1 cellular context compared by ENCODE assay signal in the genomic region with DNA sequence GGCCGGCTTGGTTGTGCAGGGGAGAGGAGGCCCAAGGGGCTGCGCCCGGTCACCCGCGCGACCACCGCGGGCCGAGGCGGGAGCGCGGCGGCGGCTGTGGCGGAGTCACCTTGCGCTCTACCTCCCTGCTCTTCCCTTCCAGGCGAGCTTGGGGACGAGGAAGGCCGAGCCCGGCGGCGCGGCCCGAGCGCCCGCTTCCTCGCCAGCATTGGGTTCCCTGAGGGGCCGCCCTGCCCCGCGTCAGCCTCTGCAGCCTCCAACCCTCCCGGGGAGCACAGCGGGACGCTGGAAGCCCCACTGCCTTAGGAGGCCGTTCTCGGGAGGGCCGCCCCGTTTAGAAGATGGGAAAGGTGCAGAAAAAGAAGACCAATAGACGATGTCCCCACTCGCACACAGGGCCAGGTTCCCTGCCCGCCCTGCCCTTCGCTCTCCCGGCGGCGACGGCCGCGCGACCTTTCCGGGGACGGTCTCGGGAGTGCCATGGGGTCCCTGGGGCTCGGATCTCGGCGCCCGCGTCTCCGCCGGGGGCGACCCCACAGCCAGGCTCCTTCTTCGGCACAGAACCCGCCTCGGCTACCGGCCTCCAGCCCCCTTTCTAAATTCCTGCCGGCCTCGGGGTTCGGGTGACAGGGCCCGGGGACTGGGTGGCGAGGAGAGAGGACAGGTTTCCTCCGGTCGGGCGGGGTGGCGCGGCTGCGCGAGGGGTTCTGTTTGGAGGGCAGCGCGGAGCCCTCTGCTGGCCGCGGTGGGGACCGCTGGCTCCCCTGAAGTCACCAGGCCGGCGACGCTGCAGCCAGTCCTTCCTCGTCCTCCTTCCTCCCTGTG.
TF ChIP-seq lines count a peak whose summit lies in the region.

No MANE protein-coding gene starts in this region.

TF ChIP-seq in HepG2, 621 proteins besides CTCF, POLR2A, EP300 and RAD21 (continued from another document and continues in another):
- TF ChIP-seq, protein P1, sequence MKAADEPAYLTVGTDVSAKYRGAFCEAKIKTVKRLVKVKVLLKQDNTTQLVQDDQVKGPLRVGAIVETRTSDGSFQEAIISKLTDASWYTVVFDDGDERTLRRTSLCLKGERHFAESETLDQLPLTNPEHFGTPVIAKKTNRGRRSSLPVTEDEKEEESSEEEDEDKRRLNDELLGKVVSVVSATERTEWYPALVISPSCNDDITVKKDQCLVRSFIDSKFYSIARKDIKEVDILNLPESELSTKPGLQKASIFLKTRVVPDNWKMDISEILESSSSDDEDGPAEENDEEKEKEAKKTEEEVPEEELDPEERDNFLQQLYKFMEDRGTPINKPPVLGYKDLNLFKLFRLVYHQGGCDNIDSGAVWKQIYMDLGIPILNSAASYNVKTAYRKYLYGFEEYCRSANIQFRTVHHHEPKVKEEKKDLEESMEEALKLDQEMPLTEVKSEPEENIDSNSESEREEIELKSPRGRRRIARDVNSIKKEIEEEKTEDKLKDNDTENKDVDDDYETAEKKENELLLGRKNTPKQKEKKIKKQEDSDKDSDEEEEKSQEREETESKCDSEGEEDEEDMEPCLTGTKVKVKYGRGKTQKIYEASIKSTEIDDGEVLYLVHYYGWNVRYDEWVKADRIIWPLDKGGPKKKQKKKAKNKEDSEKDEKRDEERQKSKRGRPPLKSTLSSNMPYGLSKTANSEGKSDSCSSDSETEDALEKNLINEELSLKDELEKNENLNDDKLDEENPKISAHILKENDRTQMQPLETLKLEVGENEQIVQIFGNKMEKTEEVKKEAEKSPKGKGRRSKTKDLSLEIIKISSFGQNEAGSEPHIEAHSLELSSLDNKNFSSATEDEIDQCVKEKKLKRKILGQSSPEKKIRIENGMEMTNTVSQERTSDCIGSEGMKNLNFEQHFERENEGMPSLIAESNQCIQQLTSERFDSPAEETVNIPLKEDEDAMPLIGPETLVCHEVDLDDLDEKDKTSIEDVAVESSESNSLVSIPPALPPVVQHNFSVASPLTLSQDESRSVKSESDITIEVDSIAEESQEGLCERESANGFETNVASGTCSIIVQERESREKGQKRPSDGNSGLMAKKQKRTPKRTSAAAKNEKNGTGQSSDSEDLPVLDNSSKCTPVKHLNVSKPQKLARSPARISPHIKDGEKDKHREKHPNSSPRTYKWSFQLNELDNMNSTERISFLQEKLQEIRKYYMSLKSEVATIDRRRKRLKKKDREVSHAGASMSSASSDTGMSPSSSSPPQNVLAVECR (CRISPR knock-in tag; IDR thresholded peaks at IDR 0.05; ENCODE audit: borderline replicate concordance): peak; percentile 76
- TF ChIP-seq MBNL3 (CRISPR knock-in tag; conservative IDR thresholded peaks at IDR 0.05): no peak
- TF ChIP-seq SIN3A (IDR thresholded peaks at IDR 0.05; ENCODE audit: borderline replicate concordance, low read depth, low read length): no peak
- TF ChIP-seq REXO4 (CRISPR knock-in tag; IDR thresholded peaks at IDR 0.05; ENCODE audit: borderline replicate concordance): no peak
- TF ChIP-seq ZNF776 (CRISPR knock-in tag; IDR thresholded peaks at IDR 0.05): peak; percentile 76
- TF ChIP-seq MIXL1 (CRISPR knock-in tag; IDR thresholded peaks at IDR 0.05): peak; percentile 54; the same call in 1 of the 2 replicates
- TF ChIP-seq ZNF75D (CRISPR knock-in tag; IDR thresholded peaks at IDR 0.05; ENCODE audit: borderline replicate concordance): no peak
- TF ChIP-seq FOXC1 (CRISPR knock-in tag; IDR thresholded peaks at IDR 0.05; ENCODE audit: borderline replicate concordance): peak; percentile 76; the same call in 1 of the 2 replicates
- peak; percentile 47; the same call in 1 of the 2 replicates for TF ChIP-seq ONECUT2 (CRISPR knock-in tag; IDR thresholded peaks at IDR 0.05)
- no peak; the same call in 1 of the 2 replicates for TF ChIP-seq REL (CRISPR knock-in tag; conservative IDR thresholded peaks at IDR 0.05)
- TF ChIP-seq ZSCAN20 (CRISPR knock-in tag; IDR thresholded peaks at IDR 0.05; ENCODE audit: borderline replicate concordance): peak; percentile 46; the same call in 1 of the 2 replicates
- peak; percentile 91; the same call in 1 of the 2 replicates for TF ChIP-seq ZNF230 (CRISPR knock-in tag; IDR thresholded peaks at IDR 0.05)
- peak; percentile 91 for TF ChIP-seq THAP7 (CRISPR knock-in tag; IDR thresholded peaks at IDR 0.05)
- peak; percentile 76; the same call in 1 of the 2 replicates for TF ChIP-seq ZKSCAN5 (CRISPR knock-in tag; IDR thresholded peaks at IDR 0.05)
- TF ChIP-seq, protein P2, sequence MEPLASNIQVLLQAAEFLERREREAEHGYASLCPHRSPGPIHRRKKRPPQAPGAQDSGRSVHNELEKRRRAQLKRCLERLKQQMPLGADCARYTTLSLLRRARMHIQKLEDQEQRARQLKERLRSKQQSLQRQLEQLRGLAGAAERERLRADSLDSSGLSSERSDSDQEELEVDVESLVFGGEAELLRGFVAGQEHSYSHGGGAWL (CRISPR knock-in tag; IDR thresholded peaks at IDR 0.05): peak; percentile 95
- TF ChIP-seq TAF1 (CRISPR knock-in tag; IDR thresholded peaks at IDR 0.05): peak; percentile 73
- TF ChIP-seq, protein P3, sequence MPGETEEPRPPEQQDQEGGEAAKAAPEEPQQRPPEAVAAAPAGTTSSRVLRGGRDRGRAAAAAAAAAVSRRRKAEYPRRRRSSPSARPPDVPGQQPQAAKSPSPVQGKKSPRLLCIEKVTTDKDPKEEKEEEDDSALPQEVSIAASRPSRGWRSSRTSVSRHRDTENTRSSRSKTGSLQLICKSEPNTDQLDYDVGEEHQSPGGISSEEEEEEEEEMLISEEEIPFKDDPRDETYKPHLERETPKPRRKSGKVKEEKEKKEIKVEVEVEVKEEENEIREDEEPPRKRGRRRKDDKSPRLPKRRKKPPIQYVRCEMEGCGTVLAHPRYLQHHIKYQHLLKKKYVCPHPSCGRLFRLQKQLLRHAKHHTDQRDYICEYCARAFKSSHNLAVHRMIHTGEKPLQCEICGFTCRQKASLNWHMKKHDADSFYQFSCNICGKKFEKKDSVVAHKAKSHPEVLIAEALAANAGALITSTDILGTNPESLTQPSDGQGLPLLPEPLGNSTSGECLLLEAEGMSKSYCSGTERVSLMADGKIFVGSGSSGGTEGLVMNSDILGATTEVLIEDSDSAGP (CRISPR knock-in tag; IDR thresholded peaks at IDR 0.05; ENCODE audit: borderline replicate concordance): peak; percentile 93
- TF ChIP-seq RCOR2 (CRISPR knock-in tag; IDR thresholded peaks at IDR 0.05): no peak
- TF ChIP-seq TEAD3 (CRISPR knock-in tag; optimal IDR thresholded peaks at IDR 0.05; ENCODE audit: borderline replicate concordance): peak; percentile 52
- TF ChIP-seq ZNF784 (CRISPR knock-in tag; IDR thresholded peaks at IDR 0.05; ENCODE audit: borderline replicate concordance): 0 out of 2 replicates have a peak, but pooled peaks have one; percentile 92
- peak; percentile 48; the same call in 1 of the 2 replicates for TF ChIP-seq MIER3 (CRISPR knock-in tag; IDR thresholded peaks at IDR 0.05; ENCODE audit: borderline replicate concordance)
- no peak for TF ChIP-seq TBX3 (IDR thresholded peaks at IDR 0.05; ENCODE audit: borderline replicate concordance)
- TF ChIP-seq SNAI1 (CRISPR knock-in tag; IDR thresholded peaks at IDR 0.05; ENCODE audit: borderline replicate concordance): peak; percentile 84; the same call in 1 of the 2 replicates
- TF ChIP-seq, protein P4, sequence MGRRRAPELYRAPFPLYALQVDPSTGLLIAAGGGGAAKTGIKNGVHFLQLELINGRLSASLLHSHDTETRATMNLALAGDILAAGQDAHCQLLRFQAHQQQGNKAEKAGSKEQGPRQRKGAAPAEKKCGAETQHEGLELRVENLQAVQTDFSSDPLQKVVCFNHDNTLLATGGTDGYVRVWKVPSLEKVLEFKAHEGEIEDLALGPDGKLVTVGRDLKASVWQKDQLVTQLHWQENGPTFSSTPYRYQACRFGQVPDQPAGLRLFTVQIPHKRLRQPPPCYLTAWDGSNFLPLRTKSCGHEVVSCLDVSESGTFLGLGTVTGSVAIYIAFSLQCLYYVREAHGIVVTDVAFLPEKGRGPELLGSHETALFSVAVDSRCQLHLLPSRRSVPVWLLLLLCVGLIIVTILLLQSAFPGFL (CRISPR knock-in tag; IDR thresholded peaks at IDR 0.05): no peak
- TF ChIP-seq ZBTB38 (CRISPR knock-in tag; IDR thresholded peaks at IDR 0.05): peak; percentile 64; the same call in 1 of the 2 replicates
- 0 out of 2 replicates have a peak, but pooled peaks have one; percentile 4 for TF ChIP-seq TOE1 (CRISPR knock-in tag; IDR thresholded peaks at IDR 0.05)
- 0 out of 2 replicates have a peak, but pooled peaks have one; percentile 15 for TF ChIP-seq PAWR (CRISPR knock-in tag; IDR thresholded peaks at IDR 0.05; ENCODE audit: borderline replicate concordance)
- peak; percentile 82 for TF ChIP-seq MTERF4 (CRISPR knock-in tag; IDR thresholded peaks at IDR 0.05)
- TF ChIP-seq ZNF180 (CRISPR knock-in tag; IDR thresholded peaks at IDR 0.05; ENCODE audit: borderline replicate concordance, low read depth): peak; percentile 83; the same call in 1 of the 2 replicates
- TF ChIP-seq NONO (IDR thresholded peaks at IDR 0.05): no peak
- TF ChIP-seq NONO (CRISPR knock-in tag; conservative IDR thresholded peaks at IDR 0.05): peak; percentile 83
- TF ChIP-seq NKX3-1 (CRISPR knock-in tag; IDR thresholded peaks at IDR 0.05): no peak
- TF ChIP-seq RBFOX2 (IDR thresholded peaks at IDR 0.05; ENCODE audit: low read depth, low read length): peak; percentile 97
- peak; percentile 64; the same call in 1 of the 2 replicates for TF ChIP-seq ZNF737 (CRISPR knock-in tag; IDR thresholded peaks at IDR 0.05; ENCODE audit: borderline replicate concordance)
- TF ChIP-seq ZNF468 (CRISPR knock-in tag; IDR thresholded peaks at IDR 0.05): no peak
- no peak for TF ChIP-seq ZBTB1 (CRISPR knock-in tag; IDR thresholded peaks at IDR 0.05; ENCODE audit: borderline replicate concordance)
- no peak for TF ChIP-seq ZNF44 (CRISPR knock-in tag; IDR thresholded peaks at IDR 0.05)
- peak; percentile 58 for TF ChIP-seq CSRNP1 (CRISPR knock-in tag; IDR thresholded peaks at IDR 0.05)
- peak; percentile 75 for TF ChIP-seq ELF3 (CRISPR knock-in tag; IDR thresholded peaks at IDR 0.05)
- no peak for TF ChIP-seq GATAD1 (CRISPR knock-in tag; IDR thresholded peaks at IDR 0.05)
- no peak; the same call in 1 of the 2 replicates for TF ChIP-seq JUND (CRISPR knock-in tag; IDR thresholded peaks at IDR 0.05)
- TF ChIP-seq NFKBIZ (CRISPR knock-in tag; IDR thresholded peaks at IDR 0.05): no peak; the same call in none of the 2 replicates
- TF ChIP-seq STAG1 (CRISPR knock-in tag; IDR thresholded peaks at IDR 0.05): peak; percentile 87
- TF ChIP-seq AKAP8 (CRISPR knock-in tag; IDR thresholded peaks at IDR 0.05): no peak; the same call in 1 of the 2 replicates
- peak; percentile 32; the same call in 1 of the 2 replicates for TF ChIP-seq ETV5 (CRISPR knock-in tag; IDR thresholded peaks at IDR 0.05; ENCODE audit: borderline replicate concordance)
- TF ChIP-seq HMG20A (CRISPR knock-in tag; IDR thresholded peaks at IDR 0.05; ENCODE audit: borderline replicate concordance): no peak
- TF ChIP-seq, protein P5, sequence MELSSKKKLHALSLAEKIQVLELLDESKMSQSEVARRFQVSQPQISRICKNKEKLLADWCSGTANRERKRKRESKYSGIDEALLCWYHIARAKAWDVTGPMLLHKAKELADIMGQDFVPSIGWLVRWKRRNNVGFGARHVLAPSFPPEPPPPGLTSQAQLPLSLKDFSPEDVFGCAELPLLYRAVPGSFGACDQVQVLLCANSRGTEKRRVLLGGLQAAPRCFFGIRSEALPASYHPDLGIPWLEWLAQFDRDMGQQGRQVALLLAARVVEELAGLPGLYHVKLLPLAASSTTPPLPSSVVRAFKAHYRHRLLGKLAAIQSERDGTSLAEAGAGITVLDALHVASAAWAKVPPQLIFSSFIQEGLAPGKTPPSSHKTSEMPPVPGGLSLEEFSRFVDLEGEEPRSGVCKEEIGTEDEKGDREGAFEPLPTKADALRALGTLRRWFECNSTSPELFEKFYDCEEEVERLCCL (CRISPR knock-in tag; IDR thresholded peaks at IDR 0.05; ENCODE audit: borderline replicate concordance): peak; percentile 94; the same call in 1 of the 2 replicates
- peak; percentile 38; the same call in 1 of the 2 replicates for TF ChIP-seq ZSCAN22 (CRISPR knock-in tag; IDR thresholded peaks at IDR 0.05)
- TF ChIP-seq ZSCAN21 (CRISPR knock-in tag; IDR thresholded peaks at IDR 0.05; ENCODE audit: borderline replicate concordance): peak; percentile 69; the same call in 1 of the 2 replicates
- TF ChIP-seq ZNF292 (CRISPR knock-in tag; IDR thresholded peaks at IDR 0.05; ENCODE audit: borderline replicate concordance, low read depth): peak; percentile 70; the same call in 1 of the 2 replicates
- TF ChIP-seq SOX5 (CRISPR knock-in tag; IDR thresholded peaks at IDR 0.05; ENCODE audit: borderline replicate concordance): peak; percentile 57; the same call in 1 of the 2 replicates
- no peak for TF ChIP-seq FOXK2 (IDR thresholded peaks at IDR 0.05)
- no peak; the same call in 1 of the 2 replicates for TF ChIP-seq ZNF550 (CRISPR knock-in tag; IDR thresholded peaks at IDR 0.05; ENCODE audit: borderline replicate concordance)
- peak; percentile 83 for TF ChIP-seq ZNF333 (CRISPR knock-in tag; IDR thresholded peaks at IDR 0.05; ENCODE audit: borderline replicate concordance)
